ENCODE assay signal across 12 cellular contexts in genomic region chr17:38815576-38816193, GRCh38. TPM values are rescaled to one million over a fixed set of nuclear protein-coding genes. Genes with fewer than 3 reads are reported as not detected.
A peak's percentile ranks its signal among the peaks of the same experiment; 100 is the strongest.
DNase-seq lines count a peak whose midpoint lies in the region; ATAC-seq and TF ChIP-seq lines count a peak whose summit lies in the region.
"Had no signal": no experiment of that assay in that cellular context is flagged by ENCODE, and none has a peak within 500 bp of the region (broad histone marks: within the 10 kb centered on the region; RNA-seq: fewer than 3 reads in every experiment).

No MANE protein-coding gene starts in this region.

- no peak for TF ChIP-seq EP300 in ovary (IDR thresholded peaks at IDR 0.05)

- peak; percentile 28 to 55 for ATAC-seq in naive thymus-derived CD8-positive, alpha-beta T cell
- ATAC-seq in GM19035 (IDR thresholded peaks at IDR 0.05; ENCODE audit: unreplicated experiment) (no peak), left lung (no peak)
- ATAC-seq: esophagus mucosa, right cardiac atrium had no signal

- H3K27ac ChIP-seq in ovary (no peak overlapping the region), left lung (no peak overlapping the region)
- H3K27ac ChIP-seq: uterus had no signal

- in situ Hi-C loops in astrocyte of the spinal cord (cut with HindIII; ENCODE audit: low sequenced_read_pairs), result no loop called here

- no peak overlapping the region for H3K4me3 Mint-ChIP-seq in naive thymus-derived CD8-positive, alpha-beta T cell
- H3K4me3 Mint-ChIP-seq: activated B cell treated with CpG ODN at 0.5 μM for 24 hours had no signal

- H3K9me3 ChIP-seq in ovary, result no peaks in the 10 kb centered on the region
- no peaks in the 10 kb centered on the region for H3K9me3 ChIP-seq in left lung
- H3K9me3 ChIP-seq: uterus had no signal

- TF ChIP-seq POLR2A in ovary (IDR thresholded peaks at IDR 0.05), result no peak

- DNase-seq in ELR (ENCODE audit: low read depth) (peak; percentile 84), M059J (ENCODE audit: low read depth) (peak; percentile 30), astrocyte of the spinal cord (ENCODE audit: low read depth, low spot score) (peak; percentile 52), NCI-H2081 (lab: John Stamatoyannopoulos, UW) (no peak), ovary (no peak), left lung (no peak)
- DNase-seq in naive thymus-derived CD8-positive, alpha-beta T cell, result no peak
- DNase-seq: activated B cell treated with CpG ODN at 0.5 μM for 24 hours, right cardiac atrium, uterus had no signal

- H3K36me3 ChIP-seq in ovary (no peaks in the 10 kb centered on the region), left lung (peaks cover 0 to 100% of the 10 kb centered on the region in 2 donors)
- H3K36me3 ChIP-seq: uterus had no signal

- peaks cover 4 to 78% (median 8%) of the 10 kb centered on the region in 3 donors for H3K36me3 Mint-ChIP-seq in naive thymus-derived CD8-positive, alpha-beta T cell

- POLR2A ChIA-PET in naive thymus-derived CD8-positive, alpha-beta T cell (lab: Charles Lee), result interaction anchor here (1.2 kb wide), 1 partner anchor 23 kb away, joined by 3 read pairs; no protein-coding TSS in a partner anchor

- no peaks in the 10 kb centered on the region for H3K27me3 ChIP-seq in ovary
- H3K27me3 ChIP-seq in left lung, result no peaks in the 10 kb centered on the region
- H3K27me3 ChIP-seq: uterus had no signal

- peak overlapping the region in 4 of 10 donors; percentile 27 to 80 (median 38) for H3K27ac Mint-ChIP-seq in naive thymus-derived CD8-positive, alpha-beta T cell
- H3K27ac Mint-ChIP-seq: activated B cell treated with CpG ODN at 0.5 μM for 24 hours had no signal

- H3K9me3 Mint-ChIP-seq in naive thymus-derived CD8-positive, alpha-beta T cell, result no peaks in the 10 kb centered on the region
- H3K9me3 Mint-ChIP-seq: activated B cell treated with CpG ODN at 0.5 μM for 24 hours had no signal

- intact Hi-C loops in ovary (cut with DNase I) (no loop called here), left lung (cut with DNase I) (no loop called here)

- 79 to 82% (median 80%) methylated on average over 8 of the region's 8 CpGs for WGBS in ovary, 3 donors

- peaks cover 6 to 16% (median 8%) of the 10 kb centered on the region in 4 donors for H3K4me1 Mint-ChIP-seq in naive thymus-derived CD8-positive, alpha-beta T cell
- H3K4me1 Mint-ChIP-seq: activated B cell treated with CpG ODN at 0.5 μM for 24 hours had no signal

- TF ChIP-seq CTCF in astrocyte of the spinal cord (IDR thresholded peaks at IDR 0.05; ENCODE audit: low read depth, low read length), result peak; percentile 37
- no peak for TF ChIP-seq CTCF in ovary (IDR thresholded peaks at IDR 0.05)
- TF ChIP-seq CTCF in left lung (IDR thresholded peaks at IDR 0.05), result no peak

- no peak overlapping the region for H3K4me3 ChIP-seq in astrocyte of the spinal cord (ENCODE audit: low read depth, low read length)
- no peak overlapping the region for H3K4me3 ChIP-seq in ovary
- H3K4me3 ChIP-seq in left lung, result no peak overlapping the region
- H3K4me3 ChIP-seq: uterus had no signal

- H3K27me3 Mint-ChIP-seq in naive thymus-derived CD8-positive, alpha-beta T cell, result no peaks in the 10 kb centered on the region
- H3K27me3 Mint-ChIP-seq: activated B cell treated with CpG ODN at 0.5 μM for 24 hours had no signal

- H3K4me1 ChIP-seq in ovary (ENCODE audit: insufficient read depth) (no peaks in the 10 kb centered on the region), left lung (no peaks in the 10 kb centered on the region)
- H3K4me1 ChIP-seq: uterus had no signal

RNA-seq across cellular contexts. Expression of gene CWC25, which starts 9.4 kb away (rescaled TPM):
- total RNA-seq in M059J (2014; rRNA removed; shearing (Covaris generic)), result 7.8 and 8.9 TPM in 2 replicates
- 10 to 100 TPM; 36.1 to 41.3 TPM for total RNA-seq in naive thymus-derived CD8-positive, alpha-beta T cell
- 1 to 10 TPM; 6.3 to 7.4 (median 6.4) TPM for polyA plus RNA-seq in naive thymus-derived CD8-positive, alpha-beta T cell
- total RNA-seq in ovary (10 to 100 TPM; 16.4 to 21.6 (median 18.6) TPM), left lung (10 to 100 TPM; 15.0 to 22.3 TPM)
- polyA plus RNA-seq in ovary, result 10 to 100 TPM; 16.9 to 25.2 TPM

RNA-seq across cellular contexts. Expression of gene PIP4K2B, which starts 16.3 kb away (rescaled TPM):
- 41.6 and 45.4 TPM in 2 replicates for total RNA-seq in M059J (2014; rRNA removed; shearing (Covaris generic))
- total RNA-seq in naive thymus-derived CD8-positive, alpha-beta T cell, result 10 to 100 TPM; 58.2 to 64.2 TPM
- polyA plus RNA-seq in naive thymus-derived CD8-positive, alpha-beta T cell, result 10 to 100 TPM; 11.8 to 17.8 (median 16.5) TPM
- total RNA-seq in ovary (10 to 100 TPM; 32.1 to 74.9 (median 66.5) TPM), left lung (10 to 100 TPM; 39.8 to 43.3 TPM)
- polyA plus RNA-seq in ovary, result 10 to 100 TPM; 41.4 to 95.3 TPM

RNA-seq across cellular contexts. Expression of gene RPL23, which starts 37.8 kb away (rescaled TPM):
- 716 and 785 TPM in 2 replicates for total RNA-seq in M059J (2014; rRNA removed; shearing (Covaris generic))
- total RNA-seq in naive thymus-derived CD8-positive, alpha-beta T cell, result 1,000 to 10,000 TPM; 1,755 to 1,793 TPM
- polyA plus RNA-seq in naive thymus-derived CD8-positive, alpha-beta T cell, result 1,000 to 10,000 TPM; 1,506 to 1,897 (median 1,688) TPM
- total RNA-seq in ovary (1,000 to 10,000 TPM; 2,982 to 5,219 (median 3,257) TPM), left lung (1,000 to 10,000 TPM; 1,144 to 1,160 TPM)
- 1,000 to 10,000 TPM; 4,771 to 7,100 TPM for polyA plus RNA-seq in ovary

RNA-seq across cellular contexts. Expression of gene LASP1, which starts 54.2 kb away (rescaled TPM):
- 272 and 294 TPM in 2 replicates for total RNA-seq in M059J (2014; rRNA removed; shearing (Covaris generic))
- total RNA-seq in naive thymus-derived CD8-positive, alpha-beta T cell, result 100 to 1,000 TPM; 103 to 107 TPM
- polyA plus RNA-seq in naive thymus-derived CD8-positive, alpha-beta T cell, result 10 to 100 TPM; 50.1 to 53.1 (median 52.0) TPM
- 100 to 1,000 TPM in 2 of 7 donors, 10 to 100 TPM in 5; 40.9 to 125 (median 95.0) TPM for total RNA-seq in ovary
- polyA plus RNA-seq in ovary, result 100 to 1,000 TPM in 1 of 2 donors, 10 to 100 TPM in 1; 57.2 to 138 TPM
- 100 to 1,000 TPM; 163 to 172 TPM for total RNA-seq in left lung

Comparison
In these comparisons a context has a peak if more than half of its experiments do, and no peak if none do; other contexts are left out.
1. DNase-seq: peak in ELR (single experiment), M059J (single experiment) and astrocyte of the spinal cord (single experiment); none in naive thymus-derived CD8-positive, alpha-beta T cell (0 of 10), NCI-H2081 (0 of 2), ovary (0 of 5) and left lung (0 of 2).
2. ATAC-seq: peak in naive thymus-derived CD8-positive, alpha-beta T cell (2 of 2); none in GM19035 (single experiment) and left lung (single experiment).